ENCODE assay signal across 1 cellular context in genomic region chr21:44485796-44486195, GRCh38.
TF ChIP-seq lines count a peak whose summit lies in the region.

No MANE protein-coding gene starts in this region.

TF ChIP-seq in A549, 52 proteins besides CTCF, POLR2A, EP300 and RAD21 (continued from another document):
- TF ChIP-seq HES2 (IDR thresholded peaks at IDR 0.05) (no peak), ATOH8 (CRISPR knock-in tag; IDR thresholded peaks at IDR 0.05; ENCODE audit: low read depth) (no peak)
